In genomic region chr15:89333959-89334509, GRCh38 we compare ENCODE assay signal across 8 cellular contexts. TPM values are rescaled to one million over a fixed set of nuclear protein-coding genes. Genes with fewer than 3 reads are reported as not detected.
DNase-seq lines count a peak whose midpoint lies in the region; ATAC-seq, FAIRE-seq and TF ChIP-seq lines count a peak whose summit lies in the region.

No MANE protein-coding gene starts in this region.

- peak overlapping the region; percentile 38 for H2BK5ac ChIP-seq in IMR-90 (ENCODE audit: low read depth, low read length, poor library complexity, severe bottlenecking)

- no peak for ATAC-seq in IMR-90 (ENCODE audit: low read depth)
- ATAC-seq in GM19463 (IDR thresholded peaks at IDR 0.05; ENCODE audit: unreplicated experiment) = no peak

- peak overlapping the region; percentile 74 for H3K14ac ChIP-seq in IMR-90 (replicated peaks; ENCODE audit: low read depth, low read length)

- in situ Hi-C loops in IMR-90 (cut with MboI; ENCODE audit: low sequenced_read_pairs) = no loop called here

- peak overlapping the region; percentile 97 for H2AK9ac ChIP-seq in IMR-90 (replicated peaks; ENCODE audit: low read depth, low read length, poor library complexity)

- TF ChIP-seq CTCF in IMR-90 (conservative IDR thresholded peaks at IDR 0.05; ENCODE audit: low read depth, low read length) (no peak), bronchial epithelial cell (IDR thresholded peaks at IDR 0.05; ENCODE audit: insufficient read depth, low read length, severe bottlenecking) (no peak)

- H3K4me3 ChIP-seq in IMR-90 (ENCODE audit: insufficient read depth, low read depth, low read length) (peak overlapping the region; percentile 59), bronchial epithelial cell (ENCODE audit: low read depth, low read length) (peak overlapping the region; percentile 94), mononuclear cell (ENCODE audit: low read length) (peak overlapping the region; percentile 82)

- dilution Hi-C loops in IMR-90 (cut with HindIII; ENCODE audit: low sequenced_read_pairs, unreplicated experiment) = no loop called here

- 2% methylated on average over 14 of the region's 43 CpGs; no CpG with 5 or more reads in 1 of the 2 experiments for WGBS in IMR-90 (ENCODE audit: extremely low coverage in 2 of 2, insufficient read length in 1 of 2), 2 experiments

- peak overlapping the region; percentile 64 for H3K27ac ChIP-seq in IMR-90 (ENCODE audit: insufficient read depth, low read length)

- H3K4me2 ChIP-seq in IMR-90 (ENCODE audit: low read depth, low read length) = peak overlapping the region; percentile 80

- H4K20me1 ChIP-seq in IMR-90 (ENCODE audit: insufficient read depth, low read length) = peaks cover 47% of the 10 kb centered on the region

- H2AK5ac ChIP-seq in IMR-90 (ENCODE audit: low read depth, low read length) = peak overlapping the region; percentile 66

- no peak overlapping the region; the same call in 1 of the 2 replicates for H4K5ac ChIP-seq in IMR-90 (ENCODE audit: low read depth, low read length)

- H3K4ac ChIP-seq in IMR-90 (ENCODE audit: low read depth, low read length) = peak overlapping the region; percentile 85

- H3K18ac ChIP-seq in IMR-90 (ENCODE audit: low read depth, low read length) = no peak overlapping the region

- peak; percentile 72 for DNase-seq in activated CD4-positive, alpha-beta T cell treated with anti-CD3 and anti-CD28 coated beads for 48 hours
- DNase-seq in activated CD4-positive, alpha-beta T cell treated with anti-CD3 and anti-CD28 coated beads, Interleukin-2, amount 50 U/mL, for 1 hour = no peak
- DNase-seq in IMR-90 (no peak), bronchial epithelial cell (ENCODE audit: low read depth) (peak; percentile 5), NCI-H2029 treated with DMSO at 0.1 percent for 48 hours (lab: John Stamatoyannopoulos, UW) (no peak), SIG-M5 treated with dmso at 0.1 percent for 504 hours (lab: John Stamatoyannopoulos, UW; ENCODE audit: unreplicated experiment) (no peak)

- peaks cover 6% of the 10 kb centered on the region; the same call in 1 of the 2 replicates for H3K9me1 ChIP-seq in IMR-90 (ENCODE audit: insufficient read depth, low read length)

- H3K36me3 ChIP-seq in IMR-90 (ENCODE audit: control insufficient read depth, insufficient read depth, low read length) (peaks cover 29% of the 10 kb centered on the region), bronchial epithelial cell (ENCODE audit: control insufficient read depth, insufficient read depth, low read length) (peaks cover 28% of the 10 kb centered on the region)

- no peaks in the 10 kb centered on the region for H3K9me3 ChIP-seq in IMR-90 (ENCODE audit: control insufficient read depth, insufficient read depth, low read length)
- H3K9me3 ChIP-seq in mononuclear cell (ENCODE audit: low read depth, low read length) = no peaks in the 10 kb centered on the region

- H3K4me1 ChIP-seq in IMR-90 (ENCODE audit: control insufficient read depth, insufficient read depth, low read length) = peaks cover 11% of the 10 kb centered on the region; the same call in 1 of the 2 replicates
- peaks cover 59% of the 10 kb centered on the region for H3K4me1 ChIP-seq in mononuclear cell (ENCODE audit: insufficient read depth, low read length)

- TF ChIP-seq POLR2A in IMR-90 (IDR thresholded peaks at IDR 0.05; ENCODE audit: low read depth, low read length) = no peak

- peak overlapping the region; percentile 52 for H3K56ac ChIP-seq in IMR-90 (ENCODE audit: extremely low read depth, insufficient read depth, low read length)

- H3K9ac ChIP-seq in IMR-90 (ENCODE audit: low read depth, low read length) = peak overlapping the region; percentile 83

- H3K79me1 ChIP-seq in IMR-90 (ENCODE audit: low read depth in 1 of 2, low read length in 2 of 2) = peaks cover 34 to 47% of the 10 kb centered on the region in 2 experiments

- H4K91ac ChIP-seq in IMR-90 (ENCODE audit: insufficient read depth, low read depth, low read length) = peak overlapping the region; percentile 70; the same call in 1 of the 2 replicates

- TF ChIP-seq RAD21 in IMR-90 (IDR thresholded peaks at IDR 0.05; ENCODE audit: low read length) = no peak

- CTCF ChIA-PET in IMR-90 (lab: Yijun Ruan, JAX) = interaction anchor here (1.3 to 1.6 kb wide), 2 partner anchors 24 to 127 kb away, joined by 5 to 6 read pairs; no protein-coding TSS in a partner anchor

- intact Hi-C loops in IMR-90 (cut with micrococcal nuclease) = no loop called here

- peaks cover 5% of the 10 kb centered on the region for H3K27me3 ChIP-seq in IMR-90 (ENCODE audit: control insufficient read depth, insufficient read depth, low read length)
- no peaks in the 10 kb centered on the region for H3K27me3 ChIP-seq in bronchial epithelial cell (ENCODE audit: control insufficient read depth, insufficient read depth, low read length)
- no peaks in the 10 kb centered on the region for H3K27me3 ChIP-seq in mononuclear cell (ENCODE audit: insufficient read depth, low read length)

- peak overlapping the region; percentile 72 to 80; a peak in 3 of 4 replicates for H4K8ac ChIP-seq in IMR-90 (ENCODE audit: low read depth in 2 of 2, low read length in 2 of 2)

- H3K23ac ChIP-seq in IMR-90 (ENCODE audit: low read depth, low read length) = peak overlapping the region; percentile 66

- H2AFZ ChIP-seq in IMR-90 (replicated peaks; ENCODE audit: low read length, poor library complexity) = peak overlapping the region; percentile 96

- POLR2A ChIA-PET in IMR-90 (lab: Charles Lee; ENCODE audit: unreplicated experiment) = no interaction called here

- no peak overlapping the region for H2BK15ac ChIP-seq in IMR-90 (ENCODE audit: low read depth, low read length)

- H2BK120ac ChIP-seq in IMR-90 (ENCODE audit: low read depth, low read length) = no peak overlapping the region; the same call in 1 of the 2 replicates

- no TSS peak for BruUV-seq in IMR-90 (replicated peaks; lab: Mats Ljungman, UMichigan)

- no peak for FAIRE-seq in bronchial epithelial cell (lab: Jason Lieb, UNC)

- H2BK20ac ChIP-seq in IMR-90 (ENCODE audit: low read depth, low read length) = no peak overlapping the region

TF ChIP-seq in IMR-90, 13 proteins besides CTCF, POLR2A, EP300 and RAD21:
- no peak for TF ChIP-seq MXI1 (IDR thresholded peaks at IDR 0.05; ENCODE audit: borderline replicate concordance, low read depth, low read length)
- no peak for TF ChIP-seq SMC3 (IDR thresholded peaks at IDR 0.05; ENCODE audit: low read depth, low read length)
- no peak for TF ChIP-seq MAFK (IDR thresholded peaks at IDR 0.05; ENCODE audit: low read depth, low read length)
- no peak for TF ChIP-seq BHLHE40 (IDR thresholded peaks at IDR 0.05; ENCODE audit: low read depth, low read length)
- no peak for TF ChIP-seq FOS (IDR thresholded peaks at IDR 0.05; ENCODE audit: low read depth, low read length)
- TF ChIP-seq RCOR1 (IDR thresholded peaks at IDR 0.05; ENCODE audit: insufficient replicate concordance, low read length) = no peak
- TF ChIP-seq CHD1 (IDR thresholded peaks at IDR 0.05; ENCODE audit: low read depth, low read length) = no peak
- no peak for TF ChIP-seq USF2 (IDR thresholded peaks at IDR 0.05; ENCODE audit: low read depth, low read length)
- no peak for TF ChIP-seq NFE2L2 (IDR thresholded peaks at IDR 0.05; ENCODE audit: low read depth, low read length)
- TF ChIP-seq MAZ (IDR thresholded peaks at IDR 0.05; ENCODE audit: borderline replicate concordance, low read depth, low read length) = no peak
- no peak for TF ChIP-seq RFX5 (IDR thresholded peaks at IDR 0.05; ENCODE audit: low read depth, low read length)
- TF ChIP-seq CEBPB (IDR thresholded peaks at IDR 0.05; ENCODE audit: low read depth, low read length) = no peak
- no peak for TF ChIP-seq ELK1 (IDR thresholded peaks at IDR 0.05; ENCODE audit: borderline replicate concordance, low read depth, low read length)

RNA-seq across cellular contexts. Expression of gene POLG, which starts 0.6 kb away (rescaled TPM):
- total RNA-seq in IMR-90 (2012; rRNA removed) = 18.3 and 19.9 TPM in 2 replicates
- 30.3 and 30.6 TPM in 2 replicates for polyA plus RNA-seq in IMR-90 (2012; rRNA removed)
- polyA plus RNA-seq in IMR-90 (2012; cell fraction: cytosol; rRNA removed) = 19.3 and 22.4 TPM in 2 replicates
- polyA plus RNA-seq in IMR-90 (2012; cell fraction: nucleus; rRNA removed; ENCODE audit: low replicate concordance) = 164 and 186 TPM in 2 replicates
- 85.6 and 93.7 TPM in 2 replicates for total RNA-seq in bronchial epithelial cell
- total RNA-seq in mononuclear cell = 84.7 TPM

Comparison
In these comparisons a context has a peak if more than half of its experiments do, and no peak if none do; other contexts are left out.
1. DNase-seq: peak in activated CD4-positive, alpha-beta T cell treated with anti-CD3 and anti-CD28 coated beads for 48 hours (single experiment) and bronchial epithelial cell (single experiment); none in activated CD4-positive, alpha-beta T cell treated with anti-CD3 and anti-CD28 coated beads, Interleukin-2, amount 50 U/mL, for 1 hour (single experiment), IMR-90 (single experiment), NCI-H2029 treated with DMSO at 0.1 percent for 48 hours (single experiment) and SIG-M5 treated with dmso at 0.1 percent for 504 hours (single experiment).
2. Peak in every context shown above with its lines, with median percentiles within 50 percentile points of each other: H3K4me3 ChIP-seq.